Comparison of ENCODE assay signal across 28 cellular contexts in the genomic region with DNA sequence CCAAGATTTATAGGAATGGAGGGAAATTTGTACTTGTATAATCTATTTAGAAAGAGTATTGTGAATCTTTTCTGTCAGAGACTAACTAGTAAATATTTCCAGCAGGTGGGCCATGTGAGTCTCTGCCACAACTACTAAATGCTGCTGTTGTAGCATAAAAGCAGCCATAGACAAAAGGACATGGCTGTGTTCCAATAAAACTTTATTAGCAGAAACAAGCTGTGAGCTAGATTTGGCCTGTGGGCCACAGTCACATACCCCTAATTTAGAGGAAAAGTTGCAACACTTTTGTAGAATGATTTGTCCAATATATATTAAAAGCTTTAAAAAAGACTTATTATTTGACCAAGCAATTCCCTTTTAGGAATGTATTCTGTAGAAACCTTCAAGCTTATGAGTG.
"Had no signal": no experiment of that assay in that cellular context is flagged by ENCODE, and none has a peak within 500 bp of the region (broad histone marks: within the 10 kb centered on the region; RNA-seq: fewer than 3 reads in every experiment).

No MANE protein-coding gene starts in this region.

- H3K27ac ChIP-seq: ascending aorta, cardiac muscle cell, VCaP had no signal

- ATAC-seq: activated CD8-positive, alpha-beta T cell treated with anti-CD3 and anti-CD28 coated beads for 36 hours; activated naive CD8-positive, alpha-beta T cell treated with anti-CD3 and anti-CD28 coated beads, Interleukin-2, amount 50 U/mL, for 24 hours; T-helper 17 cell had no signal

- FAIRE-seq: bronchial epithelial cell, colon, TTC549 had no signal

- H3K36me3 ChIP-seq: ascending aorta, cardiac muscle cell had no signal

- H3K4me1 ChIP-seq: ascending aorta had no signal

- H3K9me3 ChIP-seq: ascending aorta had no signal

- H3K4me3 ChIP-seq: ascending aorta, cardiac muscle cell had no signal

- DNase-seq: activated B cell treated with CpG ODN at 0.5 μM for 24 hours; activated CD4-positive, alpha-beta memory T cell treated with anti-CD3 and anti-CD28 coated beads for 36 hours; activated CD4-positive, alpha-beta T cell treated with anti-CD3 and anti-CD28 coated beads for 4 hours; activated CD4-positive, alpha-beta T cell treated with anti-CD3 and anti-CD28 coated beads, Interleukin-2, amount 10 ng/mL, durations not matched to agents 24 days and 14 days; activated CD4-positive, alpha-beta T cell treated with anti-CD3 and anti-CD28 coated beads, Interleukin-2, amount 50 U/mL, for 1 hour; activated CD4-positive, alpha-beta T cell treated with anti-CD3 and anti-CD28 coated beads, Interleukin-2, amount 50 U/mL, for 4 hours; activated CD4-positive, CD25-positive, alpha-beta regulatory T cell treated with anti-CD3 and anti-CD28 coated beads, Interleukin-2, amount 50 U/mL, for 72 hours; activated CD8-positive, alpha-beta memory T cell treated with anti-CD3 and anti-CD28 coated beads, Interleukin-2, amount 50 U/mL, for 4 hours; activated CD8-positive, alpha-beta T cell treated with anti-CD3 and anti-CD28 coated beads for 36 hours; activated effector memory CD4-positive, alpha-beta T cell treated with Interleukin-2 at 50 U/mL for 16 hours; activated gamma-delta T cell; activated naive CD4-positive, alpha-beta T cell treated with anti-CD3 and anti-CD28 coated beads, Interleukin-2, amount 10 ng/mL, durations not matched to agents 7 days and 5 days; activated naive CD4-positive, alpha-beta T cell treated with Interleukin-2 at 50 U/mL for 16 hours; activated naive CD8-positive, alpha-beta T cell treated with anti-CD3 and anti-CD28 coated beads, Interleukin-2, amount 10 ng/mL, durations not matched to agents 7 days and 5 days; activated naive CD8-positive, alpha-beta T cell treated with anti-CD3 and anti-CD28 coated beads, Interleukin-2, amount 50 U/mL, for 24 hours; activated T-cell treated with anti-CD3 and anti-CD28 coated beads, Interleukin-2, amount 50 U/mL, for 24 hours; activated T-cell treated with anti-CD3 and anti-CD28 coated beads, Interleukin-2, amount 50 U/mL, for 48 hours; amygdala; anterior cingulate cortex; caudate nucleus; T-helper 17 cell; T1000 had no signal

- H3K27me3 ChIP-seq: ascending aorta, cardiac muscle cell had no signal
